26 cellular contexts compared by ENCODE assay signal in genomic region chr18:13298262-13298661, GRCh38.
"Had no signal": no experiment of that assay in that cellular context is flagged by ENCODE, and none has a peak within 500 bp of the region (broad histone marks: within the 10 kb centered on the region; RNA-seq: fewer than 3 reads in every experiment).

No MANE protein-coding gene starts in this region.

- H3K27ac ChIP-seq: brain microvascular endothelial cell, epithelial cell of prostate, esophagus squamous epithelium, gastroesophageal sphincter, heart right ventricle had no signal

- H3K27me3 ChIP-seq: brain microvascular endothelial cell, esophagus squamous epithelium, gastroesophageal sphincter, heart right ventricle had no signal

- H3K9me3 ChIP-seq: esophagus squamous epithelium, gastroesophageal sphincter, heart right ventricle had no signal

- DNase-seq: activated CD4-positive, alpha-beta memory T cell treated with anti-CD3 and anti-CD28 coated beads for 36 hours; activated CD4-positive, alpha-beta T cell treated with anti-CD3 and anti-CD28 coated beads for 36 hours; activated CD4-positive, alpha-beta T cell treated with anti-CD3 and anti-CD28 coated beads, Interleukin-2, amount 10 ng/mL, durations not matched to agents 24 days and 14 days; activated CD4-positive, CD25-positive, alpha-beta regulatory T cell; activated CD4-positive, CD25-positive, alpha-beta regulatory T cell treated with anti-CD3 and anti-CD28 coated beads, Interleukin-2, amount 50 U/mL, for 72 hours; activated CD8-positive, alpha-beta memory T cell treated with anti-CD3 and anti-CD28 coated beads, Interleukin-2, amount 10 ng/mL, durations not matched to agents 7 days and 5 days; activated CD8-positive, alpha-beta memory T cell treated with anti-CD3 and anti-CD28 coated beads, Interleukin-2, amount 50 U/mL, for 4 hours; activated CD8-positive, alpha-beta T cell treated with anti-CD3 and anti-CD28 coated beads, Interleukin-2, amount 10 ng/mL, durations not matched to agents 7 days and 5 days; activated effector memory CD4-positive, alpha-beta T cell treated with anti-CD3 and anti-CD28 coated beads, Interleukin-2, amount 50 U/mL, for 16 hours; activated naive CD4-positive, alpha-beta T cell treated with anti-CD3 and anti-CD28 coated beads, Interleukin-2, amount 10 ng/mL, durations not matched to agents 7 days and 5 days; activated naive CD8-positive, alpha-beta T cell treated with anti-CD3 and anti-CD28 coated beads, Interleukin-2, amount 10 ng/mL, durations not matched to agents 7 days and 5 days; activated T-cell treated with anti-CD3 and anti-CD28 coated beads, Interleukin-2, amount 50 U/mL, for 1 hour; activated T-cell treated with anti-CD3 and anti-CD28 coated beads, Interleukin-2, amount 50 U/mL, for 48 hours; amniotic stem cell; anterior cingulate cortex; brain microvascular endothelial cell; cortex of kidney; dermis blood vessel endothelial cell; effector CD4-positive, alpha-beta T cell; effector memory CD8-positive, alpha-beta T cell; esophagus squamous epithelium; foreskin melanocyte; heart right ventricle; T-helper 2 cell had no signal

- H3K4me3 ChIP-seq: esophagus squamous epithelium, gastroesophageal sphincter, heart right ventricle had no signal

- H3K36me3 ChIP-seq: brain microvascular endothelial cell, esophagus squamous epithelium, gastroesophageal sphincter, heart right ventricle had no signal
